Comparison of ENCODE assay signal across 8 cellular contexts in genomic region chr19:15631817-15632216, GRCh38. TPM values are rescaled to one million over a fixed set of nuclear protein-coding genes. Genes with fewer than 3 reads are reported as not detected.
DNase-seq lines count a peak whose midpoint lies in the region; ATAC-seq and TF ChIP-seq lines count a peak whose summit lies in the region.

No MANE protein-coding gene starts in this region.

- peak; percentile 7 to 15 for DNase-seq in stimulated activated CD4-positive, alpha-beta T cell treated with anti-CD3 and anti-CD28 coated beads, Interleukin-1b, Interleukin-23, amount 100 ng/mL, for 4 hours (ENCODE audit: low read depth in 2 of 2)
- no peak for DNase-seq in stimulated activated CD4-positive, alpha-beta T cell treated with anti-CD3 and anti-CD28 coated beads, Interleukin-1b, Interleukin-23, amount 100 ng/mL, for 48 hours
- DNase-seq in PC-9 (peak in 1 of 2 experiments; percentile 41), dorsolateral prefrontal cortex (no peak), ureter (ENCODE audit: low spot score) (peak; percentile 39), uterus (no peak), NCI-H510A (lab: John Stamatoyannopoulos, UW) (no peak)

- no peaks in the 10 kb centered on the region for H3K36me3 ChIP-seq in PC-9 (ENCODE audit: low read depth)
- H3K36me3 ChIP-seq in uterus, result no peaks in the 10 kb centered on the region

- H3K4me3 ChIP-seq in PC-9, result no peak overlapping the region
- H3K4me3 ChIP-seq in dorsolateral prefrontal cortex, result no peak overlapping the region
- no peak overlapping the region for H3K4me3 ChIP-seq in uterus

- no peaks in the 10 kb centered on the region for H3K9me3 ChIP-seq in PC-9 (ENCODE audit: insufficient read depth, low read depth)
- no peaks in the 10 kb centered on the region for H3K9me3 ChIP-seq in uterus

- H2AFZ ChIP-seq in PC-9, result no peak overlapping the region

- H3K4me1 ChIP-seq in PC-9 (replicated peaks; ENCODE audit: insufficient read depth), result peaks cover 24% of the 10 kb centered on the region
- H3K4me1 ChIP-seq in uterus, result no peaks in the 10 kb centered on the region

- POLR2A ChIA-PET in PC-9 (lab: Charles Lee; ENCODE audit: unreplicated experiment), result no interaction called here

- no peak overlapping the region for H3K4me2 ChIP-seq in PC-9

- no peaks in the 10 kb centered on the region for H3K9me2 ChIP-seq in PC-9 (ENCODE audit: insufficient read depth)

- TF ChIP-seq CTCF in PC-9 (conservative IDR thresholded peaks at IDR 0.05) (peak; percentile 63), dorsolateral prefrontal cortex (IDR thresholded peaks at IDR 0.05 in 54 of 56, conservative IDR thresholded peaks at IDR 0.05 in 2 of 56; ENCODE audit: low read depth in 1 of 56, partially characterized antibody in 56 of 56) (peak in 39 of 56 donors; percentile 10 to 57 (median 31)), uterus (IDR thresholded peaks at IDR 0.05) (no peak)

- no peak overlapping the region for H3K27ac ChIP-seq in PC-9
- no peak overlapping the region for H3K27ac ChIP-seq in dorsolateral prefrontal cortex
- no peak overlapping the region for H3K27ac ChIP-seq in uterus

- TF ChIP-seq POLR2A in uterus (IDR thresholded peaks at IDR 0.05), result no peak

- CTCF ChIA-PET in PC-9 (lab: Charles Lee), result no interaction called here

- no peaks in the 10 kb centered on the region for H3K27me3 ChIP-seq in PC-9 (ENCODE audit: insufficient read depth, low read depth)
- peaks cover 0 to 27% (median 7%) of the 10 kb centered on the region in 45 donors for H3K27me3 ChIP-seq in dorsolateral prefrontal cortex
- H3K27me3 ChIP-seq in uterus, result no peaks in the 10 kb centered on the region

- intact Hi-C loops in PC-9 (cut with micrococcal nuclease; ENCODE audit: unreplicated experiment), result no loop called here
- intact Hi-C loops in dorsolateral prefrontal cortex (cut with DNase I), result no loop called here
- intact Hi-C loops in uterus (cut with DNase I; ENCODE audit: low total_unique reads), result no loop called here

- H3K79me2 ChIP-seq in PC-9 (ENCODE audit: low read depth), result no peaks in the 10 kb centered on the region

- ATAC-seq in GM18502 (IDR thresholded peaks at IDR 0.05; ENCODE audit: poor library complexity, unreplicated experiment), result no peak

- no TSS peak for BruUV-seq in PC-9 (replicated peaks; lab: Mats Ljungman, UMichigan)

- no peaks in the 10 kb centered on the region for H3F3A ChIP-seq in PC-9 (ENCODE audit: insufficient read depth, low read depth)

- H4K20me1 ChIP-seq in PC-9 (ENCODE audit: insufficient read depth), result no peaks in the 10 kb centered on the region

RNA-seq across cellular contexts. Expression of gene CYP4F3, which starts 8.9 kb away (rescaled TPM):
- 57.6 and 70.7 TPM in 2 replicates for total RNA-seq in PC-9 (2021)
- total RNA-seq in dorsolateral prefrontal cortex, result 10 to 100 TPM in 3 of 120 experiments, 1 to 10 TPM in 105, under 1 TPM in 12; 0.27 to 13.4 (median 3.4) TPM
- total RNA-seq in ureter, result 10.7 TPM
- total RNA-seq in uterus, result under 1 TPM in 2 of 4 donors, not detected in 2; 0.41 to 0.70 TPM

RNA-seq across cellular contexts. Expression of gene CYP4F8, which starts 16.8 kb away (rescaled TPM):
- total RNA-seq in PC-9 (2021) (not detected in 2 replicates), dorsolateral prefrontal cortex (under 1 TPM in 2 of 120 experiments, not detected in 118; 0.13 to 0.19 TPM), ureter (21.6 TPM), uterus (1 to 10 TPM in 1 of 4 donors, not detected in 3; 1.5 TPM)

RNA-seq across cellular contexts. Expression of gene CYP4F12, which starts 41.1 kb away (rescaled TPM):
- 5.7 and 8.1 TPM in 2 replicates for total RNA-seq in PC-9 (2021)
- 10 to 100 TPM in 6 of 120 experiments, 1 to 10 TPM in 89, under 1 TPM in 21, not detected in 4; 0.22 to 20.3 (median 2.5) TPM for total RNA-seq in dorsolateral prefrontal cortex
- total RNA-seq in ureter, result 98.1 TPM
- 10 to 100 TPM; 13.5 to 41.5 (median 26.5) TPM for total RNA-seq in uterus

Comparison
In these comparisons a context has a peak if more than half of its experiments do, and no peak if none do; other contexts are left out.
1. DNase-seq: peak in stimulated activated CD4-positive, alpha-beta T cell treated with anti-CD3 and anti-CD28 coated beads, Interleukin-1b, Interleukin-23, amount 100 ng/mL, for 4 hours (2 of 2) and ureter (single experiment); none in stimulated activated CD4-positive, alpha-beta T cell treated with anti-CD3 and anti-CD28 coated beads, Interleukin-1b, Interleukin-23, amount 100 ng/mL, for 48 hours (single experiment), dorsolateral prefrontal cortex (0 of 10), uterus (0 of 2) and NCI-H510A (single experiment).
2. CTCF ChIP-seq: peak in PC-9 (single experiment) and dorsolateral prefrontal cortex (39 of 56); none in uterus (0 of 4).